ENCODE assay signal across 26 cellular contexts in the genomic region with DNA sequence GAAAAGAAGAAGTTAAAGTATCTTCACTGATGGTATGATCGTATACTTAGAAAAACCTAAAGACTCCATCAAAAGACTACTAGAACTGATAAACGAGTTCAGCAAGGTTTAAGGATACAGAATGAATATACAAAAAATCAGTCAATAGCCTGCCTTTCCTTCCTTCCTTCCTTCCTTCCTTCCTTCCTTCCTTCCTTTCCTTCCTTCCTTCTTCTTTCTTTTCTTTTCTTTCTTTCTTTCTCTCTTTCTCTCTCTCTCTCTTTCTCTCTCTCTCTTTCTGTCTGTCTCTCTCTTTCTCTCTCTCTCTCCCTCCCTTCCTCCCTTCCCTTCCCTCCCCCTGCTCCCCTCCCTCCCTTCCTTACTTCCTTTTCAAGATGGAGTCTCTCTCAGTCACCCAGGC.
"Had no signal": no experiment of that assay in that cellular context is flagged by ENCODE, and none has a peak within 500 bp of the region (broad histone marks: within the 10 kb centered on the region; RNA-seq: fewer than 3 reads in every experiment).

No MANE protein-coding gene starts in this region.

- H3K36me3 ChIP-seq: brain microvascular endothelial cell had no signal

- H3K9me3 Mint-ChIP-seq: activated CD4-positive, alpha-beta T cell treated with anti-CD3 and anti-CD28 coated beads, Interleukin-2, amount 10 ng/mL, durations not matched to agents 7 days and 5 days; activated CD8-positive, alpha-beta T cell treated with anti-CD3 and anti-CD28 coated beads for 36 hours; activated naive CD4-positive, alpha-beta T cell treated with anti-CD3 and anti-CD28 coated beads, Interleukin-2, amount 10 ng/mL, durations not matched to agents 7 days and 5 days; activated naive CD4-positive, alpha-beta T cell treated with anti-CD3 and anti-CD28 coated beads, Interleukin-2, amount 50 U/mL, for 72 hours; activated naive CD8-positive, alpha-beta T cell treated with anti-CD3 and anti-CD28 coated beads, Interleukin-2, amount 10 ng/mL, durations not matched to agents 7 days and 5 days; activated T-cell treated with anti-CD3 and anti-CD28 coated beads, Interleukin-2, amount 50 U/mL, for 4 hours; activated T-helper 2 cell treated with anti-CD3 and anti-CD28 coated beads, Interferon-gamma antibody, Interleukin-2, Interleukin-4, amounts not matched to agents 10 μg/mL and 5 μg/mL and 100 μg/mL, durations not matched to agents 14 hours and 24 hours and 36 hours; WTC11 had no signal

- H3K4me3 Mint-ChIP-seq: activated CD4-positive, alpha-beta T cell treated with anti-CD3 and anti-CD28 coated beads, Interleukin-2, amount 10 ng/mL, durations not matched to agents 7 days and 5 days; activated CD8-positive, alpha-beta T cell treated with anti-CD3 and anti-CD28 coated beads for 36 hours; activated naive CD4-positive, alpha-beta T cell treated with anti-CD3 and anti-CD28 coated beads, Interleukin-2, amount 10 ng/mL, durations not matched to agents 7 days and 5 days; activated naive CD8-positive, alpha-beta T cell treated with anti-CD3 and anti-CD28 coated beads, Interleukin-2, amount 10 ng/mL, durations not matched to agents 7 days and 5 days; activated T-cell treated with anti-CD3 and anti-CD28 coated beads, Interleukin-2, amount 50 U/mL, for 4 hours; WTC11 had no signal

- H3K27ac ChIP-seq: ascending aorta, brain microvascular endothelial cell had no signal

- H3K27ac Mint-ChIP-seq: activated CD4-positive, alpha-beta T cell treated with anti-CD3 and anti-CD28 coated beads, Interleukin-2, amount 10 ng/mL, durations not matched to agents 7 days and 5 days; activated CD8-positive, alpha-beta T cell treated with anti-CD3 and anti-CD28 coated beads for 36 hours; activated naive CD4-positive, alpha-beta T cell treated with anti-CD3 and anti-CD28 coated beads, Interleukin-2, amount 10 ng/mL, durations not matched to agents 7 days and 5 days; activated naive CD4-positive, alpha-beta T cell treated with anti-CD3 and anti-CD28 coated beads, Interleukin-2, amount 50 U/mL, for 72 hours; activated naive CD8-positive, alpha-beta T cell treated with anti-CD3 and anti-CD28 coated beads, Interleukin-2, amount 10 ng/mL, durations not matched to agents 7 days and 5 days; activated T-helper 2 cell treated with anti-CD3 and anti-CD28 coated beads, Interferon-gamma antibody, Interleukin-2, Interleukin-4, amounts not matched to agents 10 μg/mL and 5 μg/mL and 100 μg/mL, durations not matched to agents 14 hours and 24 hours and 36 hours; WTC11 had no signal

- H3K4me1 ChIP-seq: ascending aorta had no signal

- H3K27me3 ChIP-seq: ascending aorta, brain microvascular endothelial cell had no signal

- H3K9me3 ChIP-seq: ascending aorta had no signal

- H3K4me3 ChIP-seq: ascending aorta had no signal

- H3K36me3 Mint-ChIP-seq: activated naive CD4-positive, alpha-beta T cell treated with anti-CD3 and anti-CD28 coated beads, Interleukin-2, amount 10 ng/mL, durations not matched to agents 7 days and 5 days; activated naive CD4-positive, alpha-beta T cell treated with anti-CD3 and anti-CD28 coated beads, Interleukin-2, amount 50 U/mL, for 72 hours; activated naive CD8-positive, alpha-beta T cell treated with anti-CD3 and anti-CD28 coated beads, Interleukin-2, amount 10 ng/mL, durations not matched to agents 7 days and 5 days; WTC11 had no signal

- H3K4me1 Mint-ChIP-seq: activated CD4-positive, alpha-beta T cell treated with anti-CD3 and anti-CD28 coated beads, Interleukin-2, amount 10 ng/mL, durations not matched to agents 7 days and 5 days; activated naive CD4-positive, alpha-beta T cell treated with anti-CD3 and anti-CD28 coated beads, Interleukin-2, amount 10 ng/mL, durations not matched to agents 7 days and 5 days; activated naive CD8-positive, alpha-beta T cell treated with anti-CD3 and anti-CD28 coated beads, Interleukin-2, amount 10 ng/mL, durations not matched to agents 7 days and 5 days had no signal

- FAIRE-seq: colon, endometrium, frontal cortex had no signal

- DNase-seq: activated CD4-positive, alpha-beta T cell treated with anti-CD3 and anti-CD28 coated beads for 1 hour; activated CD4-positive, alpha-beta T cell treated with anti-CD3 and anti-CD28 coated beads for 4 hours; activated CD4-positive, alpha-beta T cell treated with anti-CD3 and anti-CD28 coated beads, Interleukin-2, amount 10 ng/mL, durations not matched to agents 7 days and 5 days; activated CD4-positive, alpha-beta T cell treated with anti-CD3 and anti-CD28 coated beads, Interleukin-2, amount 50 U/mL, for 48 hours; activated CD8-positive, alpha-beta memory T cell treated with anti-CD3 and anti-CD28 coated beads for 24 hours; activated CD8-positive, alpha-beta T cell treated with anti-CD3 and anti-CD28 coated beads for 36 hours; activated effector memory CD4-positive, alpha-beta T cell treated with anti-CD3 and anti-CD28 coated beads, Interleukin-2, amount 50 U/mL, for 16 hours; activated naive CD4-positive, alpha-beta T cell treated with anti-CD3 and anti-CD28 coated beads, Interleukin-2, amount 10 ng/mL, durations not matched to agents 7 days and 5 days; activated naive CD8-positive, alpha-beta T cell treated with anti-CD3 and anti-CD28 coated beads, Interleukin-2, amount 10 ng/mL, durations not matched to agents 7 days and 5 days; activated T-cell treated with anti-CD3 and anti-CD28 coated beads, Interleukin-2, amount 50 U/mL, for 4 hours; brain microvascular endothelial cell; caudate nucleus; cortex of kidney; dermis blood vessel endothelial cell; effector CD8-positive, alpha-beta T cell; foreskin fibroblast; head of caudate nucleus; hippocampal formation; T-helper 2 cell had no signal
